Comparison of ENCODE assay signal across 21 cellular contexts in genomic region chr6:149890629-149891045, GRCh38. TPM values are rescaled to one million over a fixed set of nuclear protein-coding genes. Genes with fewer than 3 reads are reported as not detected.
A peak's percentile ranks its signal among the peaks of the same experiment; 100 is the strongest.
DNase-seq lines count a peak whose midpoint lies in the region; ATAC-seq and TF ChIP-seq lines count a peak whose summit lies in the region.
"Had no signal": no experiment of that assay in that cellular context is flagged by ENCODE, and none has a peak within 500 bp of the region (broad histone marks: within the 10 kb centered on the region; RNA-seq: fewer than 3 reads in every experiment).

No MANE protein-coding gene starts in this region.

- H3K4me3 ChIP-seq in GM23248 (peak overlapping the region; percentile 50), epithelial cell of esophagus (ENCODE audit: low read length) (peak overlapping the region; percentile 7), psoas muscle (no peak overlapping the region)
- H3K4me3 ChIP-seq: heart right ventricle, prostate gland, thoracic aorta had no signal

- H3K9ac ChIP-seq in GM23248: peak overlapping the region; percentile 49

- peaks cover 48% of the 10 kb centered on the region for H3F3A ChIP-seq in GM23248 (ENCODE audit: insufficient read depth)

- H3K4me1 ChIP-seq in GM23248 (ENCODE audit: insufficient read depth) (peaks cover 69% of the 10 kb centered on the region), psoas muscle (peaks cover 41% of the 10 kb centered on the region)
- H3K4me1 ChIP-seq: prostate gland had no signal

- H3K9me3 ChIP-seq in GM23248 (ENCODE audit: low read depth) (no peaks in the 10 kb centered on the region), psoas muscle (no peaks in the 10 kb centered on the region)
- H3K9me3 ChIP-seq: heart right ventricle, prostate gland, thoracic aorta had no signal

- no peaks in the 10 kb centered on the region for H3K36me3 ChIP-seq in GM23248 (ENCODE audit: low read depth)
- H3K36me3 ChIP-seq in psoas muscle (ENCODE audit: insufficient read depth in 1 of 2, low read depth in 1 of 2): no peaks in the 10 kb centered on the region
- H3K36me3 ChIP-seq: heart right ventricle, prostate gland, thoracic aorta had no signal

- H3K9me2 ChIP-seq in GM23248 (ENCODE audit: insufficient read depth): no peaks in the 10 kb centered on the region

- TF ChIP-seq CTCF in epithelial cell of esophagus (IDR thresholded peaks at IDR 0.05; ENCODE audit: insufficient read depth, low read depth, low read length, missing control alignments) (no peak), psoas muscle (IDR thresholded peaks at IDR 0.05) (no peak)

- H3K4me2 ChIP-seq in GM23248 (ENCODE audit: unreplicated experiment): peak overlapping the region; percentile 67

- no peaks in the 10 kb centered on the region for H3K79me2 ChIP-seq in GM23248 (ENCODE audit: insufficient read depth)

- in situ Hi-C loops in GM23248 (cut with MboI): no loop called here

- H3K27ac ChIP-seq in GM23248 (peak overlapping the region; percentile 80), psoas muscle (peak overlapping the region; percentile 76)
- H3K27ac ChIP-seq: heart right ventricle, prostate gland, thoracic aorta had no signal

- peak; percentile 36 to 65 (median 56) for ATAC-seq in psoas muscle
- ATAC-seq in HG02588 (IDR thresholded peaks at IDR 0.05; ENCODE audit: unreplicated experiment): no peak
- ATAC-seq: activated CD4-positive, alpha-beta T cell treated with anti-CD3 and anti-CD28 coated beads for 36 hours; heart right ventricle; natural killer cell had no signal

- intact Hi-C loops in psoas muscle (cut with DNase I): loop anchor here in 1 of 2 donors (10.0 kb wide), 1 partner anchor 46 kb away; no protein-coding TSS in a partner anchor

- 13 to 18% methylated on average over 6 of the region's 6 CpGs for WGBS in GM23248 (ENCODE audit: low coverage in 1 of 2, low lambda C conversion rate in 2 of 2, missing lambda C conversion rate in 2 of 2), 2 experiments
- WGBS in psoas muscle, 3 donors: 51 to 60% (median 51%) methylated on average over 6 of the region's 6 CpGs

- no peaks in the 10 kb centered on the region for H3K27me3 ChIP-seq in GM23248 (replicated peaks; ENCODE audit: insufficient read depth)
- H3K27me3 ChIP-seq in psoas muscle (ENCODE audit: insufficient read depth in 3 of 3, low read length in 2 of 3): no peaks in the 10 kb centered on the region
- H3K27me3 ChIP-seq: heart right ventricle had no signal

- DNase-seq in GM23248: peak; percentile 75
- DNase-seq in NCI-H69 (lab: John Stamatoyannopoulos, UW): peak; percentile 21
- DNase-seq in epithelial cell of esophagus (ENCODE audit: low read depth): peak; percentile 93
- no peak for DNase-seq in psoas muscle
- DNase-seq in activated CD8-positive, alpha-beta memory T cell treated with anti-CD3 and anti-CD28 coated beads, Interleukin-2, amount 50 U/mL, for 48 hours: no peak
- DNase-seq in effector CD8-positive, alpha-beta T cell (lab: John Stamatoyannopoulos, UW): no peak
- no peak for DNase-seq in NCI-H1694 (lab: John Stamatoyannopoulos, UW)
- DNase-seq: activated CD4-positive, alpha-beta T cell treated with anti-CD3 and anti-CD28 coated beads for 36 hours; activated gamma-delta T cell; caudate nucleus; CD4-positive, alpha-beta T cell; heart right ventricle; natural killer cell; NCI-H1092 treated with DMSO at 0.1 percent for 48 hours; NCI-H2081 treated with DMSO at 0.1 percent for 48 hours; NCI-H526; stimulated activated CD4-positive, alpha-beta T cell treated with anti-CD3 and anti-CD28 coated beads, Interleukin-12 subunit alpha, Interleukin-12 subunit beta, amount 100 ng/mL, for 4 hours; T-helper 9 cell had no signal

- H4K20me1 ChIP-seq in GM23248 (ENCODE audit: insufficient read depth): no peaks in the 10 kb centered on the region

- H2AFZ ChIP-seq in GM23248: peak overlapping the region; percentile 53

RNA-seq across cellular contexts. Expression of gene RAET1E, which starts 7.3 kb away (rescaled TPM):
- 8.6 and 10.4 TPM in 2 replicates for total RNA-seq in GM23248 (2014; rRNA removed; shearing (Covaris generic))
- polyA plus RNA-seq in GM23248 (2016; fragmentation: Nextera tagmentation; extraction: Ambion mirVana) (8.1 and 8.8 TPM in 2 replicates), psoas muscle (10 to 100 TPM in 1 of 3 donors, under 1 TPM in 2; 0.04 to 17.2 (median 0.31) TPM)
- 1 to 10 TPM; 1.4 to 6.2 (median 3.9) TPM for total RNA-seq in psoas muscle
- total RNA-seq: activated CD4-positive, alpha-beta T cell treated with anti-CD3 and anti-CD28 coated beads for 36 hours; CD4-positive, alpha-beta T cell; natural killer cell; thoracic aorta had no signal

RNA-seq across cellular contexts. Expression of gene LRP11, which starts 26.5 kb away (rescaled TPM):
- total RNA-seq in GM23248 (2014; rRNA removed; shearing (Covaris generic)): 108 and 168 TPM in 2 replicates
- polyA plus RNA-seq in GM23248 (2016; fragmentation: Nextera tagmentation; extraction: Ambion mirVana) (44.9 and 50.3 TPM in 2 replicates), psoas muscle (1 to 10 TPM; 1.6 to 3.2 (median 2.5) TPM)
- 10 to 100 TPM in 2 of 4 donors, 1 to 10 TPM in 2; 7.9 to 29.6 (median 10.2) TPM for total RNA-seq in psoas muscle

RNA-seq across cellular contexts. Expression of gene RAET1G, which starts 32.3 kb away (rescaled TPM):
- 5.2 and 8.9 TPM in 2 replicates for total RNA-seq in GM23248 (2014; rRNA removed; shearing (Covaris generic))
- polyA plus RNA-seq in GM23248 (2016; fragmentation: Nextera tagmentation; extraction: Ambion mirVana) (15.5 and 15.8 TPM in 2 replicates), psoas muscle (under 1 TPM; 0.04 to 0.73 (median 0.24) TPM)
- 1 to 10 TPM in 1 of 4 donors, under 1 TPM in 2, not detected in 1; 0.40 to 1.1 (median 0.64) TPM for total RNA-seq in psoas muscle
- total RNA-seq: activated CD4-positive, alpha-beta T cell treated with anti-CD3 and anti-CD28 coated beads for 36 hours; CD4-positive, alpha-beta T cell; thoracic aorta had no signal

RNA-seq across cellular contexts. Expression of gene ULBP2, which starts 51.2 kb away (rescaled TPM):
- 11.4 and 23.8 TPM in 2 replicates for total RNA-seq in GM23248 (2014; rRNA removed; shearing (Covaris generic))
- 29.5 and 30.1 TPM in 2 replicates for polyA plus RNA-seq in GM23248 (2016; fragmentation: Nextera tagmentation; extraction: Ambion mirVana)
- under 1 TPM in 3 of 4 donors, not detected in 1; 0.25 to 0.75 (median 0.69) TPM for total RNA-seq in psoas muscle
- polyA plus RNA-seq in psoas muscle: under 1 TPM; 0.17 to 0.81 (median 0.59) TPM

Comparison
In these comparisons a context has a peak if more than half of its experiments do, and no peak if none do; other contexts are left out.
1. DNase-seq: peak in GM23248 (single experiment), NCI-H69 (single experiment) and epithelial cell of esophagus (single experiment); none in psoas muscle (0 of 2), activated CD8-positive, alpha-beta memory T cell treated with anti-CD3 and anti-CD28 coated beads, Interleukin-2, amount 50 U/mL, for 48 hours (single experiment), effector CD8-positive, alpha-beta T cell (single experiment) and NCI-H1694 (single experiment).